In the genomic region with DNA sequence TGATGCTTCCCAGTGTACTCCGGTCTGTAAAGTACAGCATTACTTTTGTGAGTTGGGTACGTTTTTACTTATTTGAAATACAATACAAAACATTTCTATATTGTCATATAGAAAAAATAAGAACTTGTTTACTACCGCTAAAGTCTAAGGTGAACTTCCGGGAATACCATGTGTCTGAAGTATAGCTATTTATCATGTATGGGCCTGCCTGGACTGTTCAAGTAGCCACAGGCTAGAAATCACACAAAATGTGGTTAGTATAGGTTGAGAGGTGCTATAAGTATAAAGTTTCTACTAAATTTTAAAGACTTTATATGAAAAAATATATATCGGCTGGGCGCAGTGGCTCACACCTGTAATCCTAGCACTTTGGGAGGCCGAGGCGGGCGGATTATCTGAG, we compare ENCODE assay signal across 27 cellular contexts.
"Had no signal": no experiment of that assay in that cellular context is flagged by ENCODE, and none has a peak within 500 bp of the region (broad histone marks: within the 10 kb centered on the region; RNA-seq: fewer than 3 reads in every experiment).

No MANE protein-coding gene starts in this region.

- ATAC-seq: naive thymus-derived CD8-positive, alpha-beta T cell; natural killer cell treated with Interleukin-12 subunit alpha and Interleukin-12 subunit beta and Interleukin-15 and Interleukin-18, amount 100 ng/mL, for 72 hours; pancreas; right cardiac atrium; right lobe of liver; stimulated activated effector memory CD8-positive, alpha-beta T cell treated with anti-CD3 and anti-CD28 coated beads, Interleukin-12 subunit alpha, Interleukin-12 subunit beta, amount 100 ng/mL, for 72 hours; stimulated activated naive B cell treated with anti-CD40 and anti-IgM and Interleukin-4, amounts not matched to agents 10 μg/mL and 1 μg/mL and 100 μg/mL, for 72 hours had no signal

- H3K4me3 ChIP-seq: pancreas, prostate gland, right lobe of liver, sigmoid colon, stomach, thoracic aorta, thyroid gland, tibial nerve, upper lobe of left lung, vagina had no signal

- H3K4me1 Mint-ChIP-seq: nephron progenitor cell; stimulated activated naive B cell treated with anti-CD40 and anti-IgM and Interleukin-4, amounts not matched to agents 10 μg/mL and 1 μg/mL and 100 μg/mL, for 72 hours had no signal

- H3K27ac Mint-ChIP-seq: natural killer cell treated with Interleukin-12 subunit alpha and Interleukin-12 subunit beta and Interleukin-15 and Interleukin-18, amount 100 ng/mL, for 72 hours; nephron progenitor cell; stimulated activated effector memory CD8-positive, alpha-beta T cell treated with anti-CD3 and anti-CD28 coated beads, Interleukin-12 subunit alpha, Interleukin-12 subunit beta, amount 100 ng/mL, for 72 hours; stimulated activated naive B cell treated with anti-CD40 and anti-IgM and Interleukin-4, amounts not matched to agents 10 μg/mL and 1 μg/mL and 100 μg/mL, for 72 hours; stimulated activated naive CD8-positive, alpha-beta T cell treated with anti-CD3 and anti-CD28 coated beads, Interleukin-15, Interleukin-2, amounts not matched to agents 100 ng/mL and 50 ng/mL, for 24 hours had no signal

- H3K36me3 Mint-ChIP-seq: natural killer cell treated with Interleukin-12 subunit alpha and Interleukin-12 subunit beta and Interleukin-15 and Interleukin-18, amount 100 ng/mL, for 72 hours had no signal

- H3K4me3 Mint-ChIP-seq: naive thymus-derived CD8-positive, alpha-beta T cell; natural killer cell treated with Interleukin-12 subunit alpha and Interleukin-12 subunit beta and Interleukin-15 and Interleukin-18, amount 100 ng/mL, for 72 hours; nephron progenitor cell; neural crest cell; stimulated activated effector memory CD8-positive, alpha-beta T cell treated with anti-CD3 and anti-CD28 coated beads, Interleukin-12 subunit alpha, Interleukin-12 subunit beta, amount 100 ng/mL, for 72 hours; stimulated activated naive B cell treated with anti-CD40 and anti-IgM and Interleukin-4, amounts not matched to agents 10 μg/mL and 1 μg/mL and 100 μg/mL, for 72 hours; stimulated activated naive CD8-positive, alpha-beta T cell treated with anti-CD3 and anti-CD28 coated beads, Interleukin-15, Interleukin-2, amounts not matched to agents 100 ng/mL and 50 ng/mL, for 24 hours had no signal

- DNase-seq: naive thymus-derived CD8-positive, alpha-beta T cell; nephron progenitor cell; nucleus accumbens; pancreas; retina; right cardiac atrium; right lobe of liver; sigmoid colon; small intestine; stimulated activated CD4-positive, alpha-beta T cell treated with anti-CD3 and anti-CD28 coated beads, Interleukin-15, amount 100 ng/mL, for 24 hours; stimulated activated CD4-positive, alpha-beta T cell treated with anti-CD3 and anti-CD28 coated beads, Interleukin-2, amount 100 ng/mL, for 24 hours; stimulated activated CD4-positive, alpha-beta T cell treated with anti-CD3 and anti-CD28 coated beads, Interleukin-2, amount 100 ng/mL, for 48 hours; stimulated activated CD4-positive, alpha-beta T cell treated with anti-CD3 and anti-CD28 coated beads, Interleukin-4, amount 100 ng/mL, for 24 hours; stimulated activated naive B cell treated with anti-CD40 and anti-IgM and Interleukin-4, amounts not matched to agents 10 μg/mL and 1 μg/mL and 100 μg/mL, for 72 hours; stimulated activated naive CD4-positive, alpha-beta T cell treated with Interleukin-2 at 50 U/mL for 16 hours; stomach; thyroid gland; trophoblast cell; upper lobe of left lung had no signal

- H3K9me3 Mint-ChIP-seq: naive thymus-derived CD8-positive, alpha-beta T cell; natural killer cell treated with Interleukin-12 subunit alpha and Interleukin-12 subunit beta and Interleukin-15 and Interleukin-18, amount 100 ng/mL, for 72 hours; nephron progenitor cell; neural crest cell; stimulated activated effector memory CD8-positive, alpha-beta T cell treated with anti-CD3 and anti-CD28 coated beads, Interleukin-12 subunit alpha, Interleukin-12 subunit beta, amount 100 ng/mL, for 72 hours; stimulated activated naive B cell treated with anti-CD40 and anti-IgM and Interleukin-4, amounts not matched to agents 10 μg/mL and 1 μg/mL and 100 μg/mL, for 72 hours; stimulated activated naive CD8-positive, alpha-beta T cell treated with anti-CD3 and anti-CD28 coated beads, Interleukin-15, Interleukin-2, amounts not matched to agents 100 ng/mL and 50 ng/mL, for 24 hours had no signal

- H3K27me3 Mint-ChIP-seq: naive thymus-derived CD8-positive, alpha-beta T cell; natural killer cell treated with Interleukin-12 subunit alpha and Interleukin-12 subunit beta and Interleukin-15 and Interleukin-18, amount 100 ng/mL, for 72 hours; stimulated activated naive B cell treated with anti-CD40 and anti-IgM and Interleukin-4, amounts not matched to agents 10 μg/mL and 1 μg/mL and 100 μg/mL, for 72 hours; stimulated activated naive CD8-positive, alpha-beta T cell treated with anti-CD3 and anti-CD28 coated beads, Interleukin-15, Interleukin-2, amounts not matched to agents 100 ng/mL and 50 ng/mL, for 24 hours had no signal
